Comparison of ENCODE assay signal across 7 cellular contexts in the genomic region with DNA sequence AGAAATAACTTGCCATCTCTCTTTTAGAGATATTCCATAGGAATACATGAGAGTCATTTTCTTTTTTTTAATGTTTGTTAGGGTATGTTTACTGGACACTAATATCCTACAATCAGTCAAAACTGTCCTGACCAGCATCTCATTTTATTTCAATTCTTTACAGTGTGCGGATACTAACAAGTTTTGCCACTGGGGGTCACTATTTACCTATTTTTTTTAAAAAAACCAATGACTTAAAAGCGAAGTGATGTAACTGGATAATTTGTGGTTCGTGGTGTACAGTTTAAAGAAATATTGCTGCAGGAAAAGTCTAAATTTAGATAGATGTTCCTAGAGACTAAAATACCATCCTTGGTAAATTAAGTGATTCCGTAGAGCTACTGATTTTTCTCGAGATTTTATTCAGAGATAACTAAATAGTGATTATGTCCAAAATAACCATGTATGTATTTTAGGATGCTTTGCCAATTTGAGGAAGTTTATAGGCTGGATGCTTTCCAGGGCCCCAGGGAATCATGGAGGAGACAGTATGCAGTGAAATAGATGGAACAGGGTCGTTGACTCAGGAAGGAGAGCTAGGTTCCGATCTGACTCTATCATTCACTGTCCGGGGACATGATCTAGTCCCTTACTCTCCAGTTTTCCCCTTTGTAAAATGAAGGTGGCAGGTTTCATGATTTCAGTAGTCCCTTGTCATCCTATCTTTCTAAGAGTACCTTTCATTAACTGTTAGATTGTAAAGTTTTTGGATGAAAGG. TPM values are rescaled to one million over a fixed set of nuclear protein-coding genes. Genes with fewer than 3 reads are reported as not detected.
DNase-seq lines count a peak whose midpoint lies in the region; ATAC-seq and TF ChIP-seq lines count a peak whose summit lies in the region.

No MANE protein-coding gene starts in this region.

- H3K9me3 ChIP-seq in Karpas-422 (ENCODE audit: low read length) = no peaks in the 10 kb centered on the region

- peaks cover 3% of the 10 kb centered on the region for H3K4me1 Mint-ChIP-seq in osteocyte (ENCODE audit: unreplicated experiment)

- H3K9ac ChIP-seq in Karpas-422 (ENCODE audit: low read length) = no peak overlapping the region

- H3K27me3 Mint-ChIP-seq in osteocyte (ENCODE audit: unreplicated experiment) = peaks cover 34% of the 10 kb centered on the region

- no peaks in the 10 kb centered on the region for H3K36me3 Mint-ChIP-seq in osteocyte (ENCODE audit: unreplicated experiment)

- no peaks in the 10 kb centered on the region for H3K4me1 ChIP-seq in Karpas-422 (ENCODE audit: low read length)

- H3K4me3 ChIP-seq in Karpas-422 (ENCODE audit: low read length) (no peak overlapping the region), fibroblast of mammary gland (ENCODE audit: control insufficient read depth, low read depth, low read length) (no peak overlapping the region)

- H4K20me1 ChIP-seq in Karpas-422 (ENCODE audit: insufficient read depth, low read depth, low read length) = no peaks in the 10 kb centered on the region

- H3K9me2 ChIP-seq in Karpas-422 (replicated peaks; ENCODE audit: insufficient read depth, low read length) = no peaks in the 10 kb centered on the region

- no peak overlapping the region for H2AFZ ChIP-seq in Karpas-422 (ENCODE audit: low read length)

- no peak overlapping the region for H3K4me3 Mint-ChIP-seq in osteocyte (ENCODE audit: unreplicated experiment)

- H3K36me3 ChIP-seq in Karpas-422 (ENCODE audit: insufficient read depth, low read length) = no peaks in the 10 kb centered on the region

- TF ChIP-seq CTCF in fibroblast of mammary gland (conservative IDR thresholded peaks at IDR 0.05; ENCODE audit: control insufficient read depth, insufficient read depth, low read depth, low read length) (peak; percentile 43), osteocyte (IDR thresholded peaks at IDR 0.05) (peak; percentile 59)

- no peak overlapping the region for H3K27ac ChIP-seq in Karpas-422 (ENCODE audit: low read length)

- peak; percentile 71 for ATAC-seq in GM21528 (IDR thresholded peaks at IDR 0.05; ENCODE audit: low FRiP score, unreplicated experiment)

- no peaks in the 10 kb centered on the region for H3K79me2 ChIP-seq in Karpas-422 (ENCODE audit: low read length)

- no peak overlapping the region for H3K4me2 ChIP-seq in Karpas-422 (ENCODE audit: low read depth, low read length, poor library complexity, severe bottlenecking)

- H3K9me3 Mint-ChIP-seq in osteocyte (ENCODE audit: unreplicated experiment) = no peaks in the 10 kb centered on the region

- no peak overlapping the region for H3K27ac Mint-ChIP-seq in osteocyte (ENCODE audit: unreplicated experiment)

- H3K27me3 ChIP-seq in Karpas-422 (ENCODE audit: low read length) = no peaks in the 10 kb centered on the region

- DNase-seq in GM03348 (ENCODE audit: low spot score) = peak; percentile 27
- peak; percentile 80 for DNase-seq in Karpas-422
- DNase-seq in SK-N-DZ (ENCODE audit: low spot score) = peak; percentile 23
- DNase-seq in fibroblast of mammary gland (ENCODE audit: low read depth) = peak; percentile 60
- DNase-seq in osteocyte (ENCODE audit: extremely low spot score, unreplicated experiment) = no peak
- no peak for DNase-seq in stimulated activated CD8-positive, alpha-beta memory T cell treated with anti-CD3 and anti-CD28 coated beads, Interleukin-4, amount 100 ng/mL, for 48 hours

RNA-seq across cellular contexts. Expression of gene GNPDA2, which starts 34.0 kb away (rescaled TPM):
- total RNA-seq in Karpas-422 (2014; rRNA removed; shearing (Covaris generic); ENCODE audit: low replicate concordance) = 25.9 and 30.1 TPM in 2 replicates
- polyA plus RNA-seq in SK-N-DZ (2014; cell fraction: cytosol; rRNA removed) = 12.9 and 16.2 TPM in 2 replicates
- polyA plus RNA-seq in SK-N-DZ (2014; cell fraction: nucleus; rRNA removed) = 15.2 and 22.3 TPM in 2 replicates
- 15.4 and 16.6 TPM in 2 replicates for total RNA-seq in osteocyte

Comparison
In these comparisons a context has a peak if more than half of its experiments do, and no peak if none do; other contexts are left out.
1. DNase-seq: peak in GM03348 (single experiment), Karpas-422 (single experiment), SK-N-DZ (single experiment) and fibroblast of mammary gland (single experiment); none in osteocyte (single experiment) and stimulated activated CD8-positive, alpha-beta memory T cell treated with anti-CD3 and anti-CD28 coated beads, Interleukin-4, amount 100 ng/mL, for 48 hours (single experiment).